2 cellular contexts compared by ENCODE assay signal in the genomic region with DNA sequence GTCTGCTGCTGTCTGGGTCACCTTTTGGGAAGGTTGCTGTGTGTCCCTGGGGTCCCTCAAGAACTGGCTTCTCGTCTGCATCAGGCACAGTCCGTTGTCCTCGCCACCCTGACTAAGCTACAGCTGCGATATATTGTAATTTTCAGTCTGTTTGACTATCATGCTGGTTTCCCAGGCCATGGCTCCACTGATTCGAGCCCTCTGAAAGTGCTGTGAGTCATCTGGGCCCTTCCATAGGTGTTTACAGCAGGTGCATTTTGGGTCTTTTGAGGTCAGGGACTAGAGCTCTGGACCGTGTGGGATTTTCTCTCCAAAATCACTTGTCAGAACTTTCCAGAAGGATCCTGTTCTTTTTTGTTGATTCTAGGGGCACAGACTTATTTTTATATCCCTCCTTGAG.
TF ChIP-seq lines count a peak whose summit lies in the region.

No MANE protein-coding gene starts in this region.

TF ChIP-seq in HEK293, 187 proteins besides CTCF, POLR2A, EP300 and RAD21:
- TF ChIP-seq ZFP41 (tag by site-specific recombination; IDR thresholded peaks at IDR 0.05; ENCODE audit: borderline replicate concordance) (no peak), GLIS2 (tag by site-specific recombination; IDR thresholded peaks at IDR 0.05) (0 out of 2 replicates have a peak, but pooled peaks have one; percentile 0)
TF ChIP-seq in HEK293: peak in this region for 1.

TF ChIP-seq in H1, 55 proteins besides CTCF, POLR2A, EP300 and RAD21:
- TF ChIP-seq EGR1 (IDR thresholded peaks at IDR 0.05; ENCODE audit: borderline replicate concordance, low read depth, low read length) = no peak
- TF ChIP-seq, protein P1, sequence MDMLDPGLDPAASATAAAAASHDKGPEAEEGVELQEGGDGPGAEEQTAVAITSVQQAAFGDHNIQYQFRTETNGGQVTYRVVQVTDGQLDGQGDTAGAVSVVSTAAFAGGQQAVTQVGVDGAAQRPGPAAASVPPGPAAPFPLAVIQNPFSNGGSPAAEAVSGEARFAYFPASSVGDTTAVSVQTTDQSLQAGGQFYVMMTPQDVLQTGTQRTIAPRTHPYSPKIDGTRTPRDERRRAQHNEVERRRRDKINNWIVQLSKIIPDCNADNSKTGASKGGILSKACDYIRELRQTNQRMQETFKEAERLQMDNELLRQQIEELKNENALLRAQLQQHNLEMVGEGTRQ (IDR thresholded peaks at IDR 0.05; ENCODE audit: low read length) = no peak
- TF ChIP-seq SP4 (IDR thresholded peaks at IDR 0.05; ENCODE audit: low read length) = no peak
- no peak for TF ChIP-seq KDM5A (IDR thresholded peaks at IDR 0.05; ENCODE audit: low read length)
- no peak for TF ChIP-seq CTBP2 (IDR thresholded peaks at IDR 0.05; ENCODE audit: borderline replicate concordance, insufficient read depth, insufficient read length, low read length)
- no peak for TF ChIP-seq EZH2 (IDR thresholded peaks at IDR 0.05; ENCODE audit: low read depth, low read length, severe bottlenecking)
- no peak for TF ChIP-seq SIX5 (IDR thresholded peaks at IDR 0.05; ENCODE audit: low read depth, low read length)
- TF ChIP-seq, protein P2, sequence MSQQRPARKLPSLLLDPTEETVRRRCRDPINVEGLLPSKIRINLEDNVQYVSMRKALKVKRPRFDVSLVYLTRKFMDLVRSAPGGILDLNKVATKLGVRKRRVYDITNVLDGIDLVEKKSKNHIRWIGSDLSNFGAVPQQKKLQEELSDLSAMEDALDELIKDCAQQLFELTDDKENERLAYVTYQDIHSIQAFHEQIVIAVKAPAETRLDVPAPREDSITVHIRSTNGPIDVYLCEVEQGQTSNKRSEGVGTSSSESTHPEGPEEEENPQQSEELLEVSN (IDR thresholded peaks at IDR 0.05) = no peak
- TF ChIP-seq CREB1 (IDR thresholded peaks at IDR 0.05) = no peak
- no peak for TF ChIP-seq CEBPB (IDR thresholded peaks at IDR 0.05; ENCODE audit: low read depth, low read length)
